In the genomic region with DNA sequence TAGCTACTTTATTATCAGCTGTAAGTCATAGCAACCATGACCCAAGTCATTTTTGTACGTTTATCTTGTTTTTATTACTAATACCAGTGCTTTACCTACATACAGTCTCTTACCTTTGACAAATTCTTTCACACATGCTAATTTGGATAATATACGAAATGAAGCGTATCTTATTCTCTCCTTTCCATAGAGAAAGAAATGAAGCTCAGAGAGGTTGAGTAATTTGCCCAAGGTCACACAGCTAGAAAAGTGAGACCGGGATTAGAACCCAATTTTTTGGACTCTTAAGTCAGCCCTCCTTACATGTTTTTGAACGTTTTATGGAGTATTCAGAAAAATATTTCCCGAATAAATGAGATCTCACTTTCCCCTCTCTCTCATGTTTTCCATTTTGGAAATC, we compare ENCODE assay signal across 23 cellular contexts. TPM values are rescaled to one million over a fixed set of nuclear protein-coding genes. Genes with fewer than 3 reads are reported as not detected.
DNase-seq lines count a peak whose midpoint lies in the region; ATAC-seq, FAIRE-seq and TF ChIP-seq lines count a peak whose summit lies in the region.
"Had no signal": no experiment of that assay in that cellular context is flagged by ENCODE, and none has a peak within 500 bp of the region (broad histone marks: within the 10 kb centered on the region; RNA-seq: fewer than 3 reads in every experiment).

No MANE protein-coding gene starts in this region.

- H3K79me1 ChIP-seq in H1 (ENCODE audit: low read depth, low read length) = no peaks in the 10 kb centered on the region

- no peak for TF ChIP-seq POLR2A in A549 (IDR thresholded peaks at IDR 0.05; ENCODE audit: low read length)
- no peak for TF ChIP-seq POLR2A in H1 (IDR thresholded peaks at IDR 0.05; ENCODE audit: control extremely low read depth in 1 of 2, low read depth in 2 of 2, low read length in 2 of 2)

- no peak overlapping the region for H3K4ac ChIP-seq in H1 (replicated peaks; ENCODE audit: insufficient read length, low read depth, low read length)

- no peak for FAIRE-seq in A549 (lab: Jason Lieb, UNC)
- no peak for FAIRE-seq in H1 (lab: Jason Lieb, UNC)
- FAIRE-seq: A204.1, D721Med, G401.6, GM12891, GM18507 had no signal

- H3K56ac ChIP-seq in H1 (replicated peaks; ENCODE audit: insufficient read length, low read depth, low read length) = no peak overlapping the region

- POLR2A ChIA-PET in A549 (lab: Yijun Ruan, JAX) = no interaction called here
- POLR2A ChIA-PET in HEK293 (lab: Yijun Ruan, JAX) = no interaction called here
- POLR2A ChIA-PET in H1 (lab: Charles Lee; ENCODE audit: partially characterized antibody) = no interaction called here

- 61% methylated on average over 6 of the region's 6 CpGs for WGBS in A549 (ENCODE audit: missing lambda C conversion rate)
- 84% methylated on average over 6 of the region's 6 CpGs; no CpG with 5 or more reads in 1 of the 2 experiments for WGBS in H1 (ENCODE audit: extremely low coverage in 1 of 2, insufficient coverage in 1 of 2, insufficient read length in 1 of 2, insufficient replicate concordance in 2 of 2, low coverage in 1 of 2, low lambda C conversion rate in 2 of 2, missing lambda C conversion rate in 1 of 2), 2 experiments

- TF ChIP-seq CTCF in A549 (IDR thresholded peaks at IDR 0.05) (no peak), HEK293 (tag by site-specific recombination; IDR thresholded peaks at IDR 0.05) (no peak), H1 (IDR thresholded peaks at IDR 0.05; ENCODE audit: control extremely low read depth in 1 of 3, insufficient read depth in 1 of 3, low read depth in 1 of 3, low read length in 3 of 3) (no peak), GM13977 (IDR thresholded peaks at IDR 0.05; ENCODE audit: extremely low read depth, insufficient read depth, missing control alignments) (no peak)

- no peak for ATAC-seq in A549
- ATAC-seq: CD8-positive, alpha-beta T cell had no signal

- H2AK5ac ChIP-seq in H1 (ENCODE audit: low read depth, low read length) = no peak overlapping the region

- H3K9me3 ChIP-seq in A549 (no peaks in the 10 kb centered on the region), HEK293 (ENCODE audit: control insufficient read depth, insufficient read depth, low read depth, low read length) (no peaks in the 10 kb centered on the region), H1 (ENCODE audit: insufficient read depth in 2 of 2, low read depth in 1 of 2, low read length in 1 of 2) (no peaks in the 10 kb centered on the region)
- H3K9me3 ChIP-seq: BLaER1 treated with 17β-estradiol and CSF1 and Interleukin-3, amounts not matched to agents 10 nM and 100 nM; Caco-2 had no signal

- no peak overlapping the region for H3K14ac ChIP-seq in H1 (ENCODE audit: insufficient read length)

- H3K23ac ChIP-seq in H1 (ENCODE audit: insufficient read length) = no peak overlapping the region

- H3K27ac ChIP-seq in A549 = no peak overlapping the region
- H3K27ac ChIP-seq in HEK293 (ENCODE audit: extremely low read depth, low read depth, low read length) = no peak overlapping the region
- no peak overlapping the region for H3K27ac ChIP-seq in H1 (ENCODE audit: low read depth, low read length)
- H3K27ac ChIP-seq: C4-2B had no signal

- H3K23me2 ChIP-seq in H1 (ENCODE audit: low read depth, low read length) = no peaks in the 10 kb centered on the region

- CTCF ChIA-PET in A549 (lab: Yijun Ruan, JAX) (interaction anchor here (0.5 to 2.9 kb wide), 4 partner anchors 9 to 290 kb away, joined by 3 to 9 read pairs (median 4); no protein-coding TSS in a partner anchor), HEK293 (lab: Yijun Ruan, JAX) (interaction anchor here (0.7 to 6.9 kb wide), 3 partner anchors 129 to 194 kb away, joined by 4 to 127 read pairs (median 5); no protein-coding TSS in a partner anchor), H1 (lab: Charles Lee; ENCODE audit: partially characterized antibody) (interaction anchor here (0.6 to 2.4 kb wide), 7 partner anchors 9 to 128 kb away, joined by 3 to 10 read pairs (median 3); no protein-coding TSS in a partner anchor)

- no peaks in the 10 kb centered on the region for H3K79me2 ChIP-seq in H1 (ENCODE audit: control insufficient read depth in 1 of 2, insufficient read depth in 2 of 2, low read length in 2 of 2)

- H2AFZ ChIP-seq in H1 (ENCODE audit: low read length) = no peak overlapping the region

- no peak overlapping the region for H3K4me3 ChIP-seq in A549
- no peak overlapping the region for H3K4me3 ChIP-seq in HEK293 (ENCODE audit: low read depth, low read length)
- H3K4me3 ChIP-seq in H1 (ENCODE audit: extremely low read depth in 1 of 4, insufficient read depth in 2 of 4, low read depth in 3 of 4, low read length in 4 of 4) = no peak overlapping the region
- H3K4me3 ChIP-seq: BLaER1 treated with 17β-estradiol and CSF1 and Interleukin-3, amounts not matched to agents 10 nM and 100 nM had no signal

- H2BK12ac ChIP-seq in H1 (ENCODE audit: low read depth, low read length) = no peak overlapping the region

- no peak overlapping the region for H4K5ac ChIP-seq in H1 (ENCODE audit: insufficient read length, low read depth, low read length)

- no peak for TF ChIP-seq RAD21 in A549 (conservative IDR thresholded peaks at IDR 0.05 in 1 of 2, IDR thresholded peaks at IDR 0.05 in 1 of 2)
- TF ChIP-seq RAD21 in H1 (IDR thresholded peaks at IDR 0.05 in 1 of 2, conservative IDR thresholded peaks at IDR 0.05 in 1 of 2; ENCODE audit: low read depth in 2 of 2, low read length in 2 of 2) = no peak

- H3K27me3 ChIP-seq in H1 (replicated peaks in 1 of 4; ENCODE audit: control insufficient read depth in 3 of 4, extremely low read depth in 1 of 4, insufficient read depth in 3 of 4, low read length in 3 of 4) = peaks cover 0 to 3% (median 0%) of the 10 kb centered on the region in 4 experiments; a peak in 1 of 7 replicates
- H3K27me3 ChIP-seq: BLaER1 treated with 17β-estradiol and CSF1 and Interleukin-3, amounts not matched to agents 10 nM and 100 nM had no signal

- no peak for TF ChIP-seq EP300 in A549 (IDR thresholded peaks at IDR 0.05)
- TF ChIP-seq EP300 in H1 (IDR thresholded peaks at IDR 0.05; ENCODE audit: borderline replicate concordance in 1 of 2, low read depth in 2 of 2, low read length in 2 of 2) = no peak

- H3K9ac ChIP-seq in H1 (replicated peaks in 1 of 4; ENCODE audit: extremely low read depth in 1 of 4, low read depth in 3 of 4, low read length in 3 of 4) = no peak overlapping the region

- no peak overlapping the region for H3K18ac ChIP-seq in H1 (ENCODE audit: extremely low read depth, low read length)

- in situ Hi-C loops in GM13977 (cut with MboI; ENCODE audit: low pct_unique_long_range_greater_than_20kb, low sequenced_read_pairs, unreplicated experiment) = no loop called here

- H3K4me2 ChIP-seq in A549 (no peak overlapping the region), H1 (ENCODE audit: insufficient read depth in 1 of 2, low read depth in 2 of 2, low read length in 2 of 2) (no peak overlapping the region)

- no peak for DNase-seq in A549 (ENCODE audit: low read depth in 1 of 2, low spot score in 1 of 2)
- no peak for DNase-seq in H1 (ENCODE audit: low read depth in 1 of 2, low spot score in 2 of 2)
- DNase-seq in GM13977 (ENCODE audit: low spot score) = no peak
- DNase-seq in activated T-cell treated with anti-CD3 and anti-CD28 coated beads for 4 hours = no peak
- DNase-seq in NAMALWA (ENCODE audit: low spot score) = no peak
- DNase-seq: 8988T; AML-193; Calu3; CD4-positive, alpha-beta T cell; CD8-positive, alpha-beta T cell; DMS79 treated with DMSO at 0.1 percent for 48 hours; GF-D8 had no signal

- H2BK120ac ChIP-seq in H1 (replicated peaks; ENCODE audit: low read depth, low read length) = no peak overlapping the region

- no peak overlapping the region for H2BK15ac ChIP-seq in H1 (ENCODE audit: low read length)

- peaks cover 10% of the 10 kb centered on the region; the same call in 2 of the 3 replicates for H3K4me1 ChIP-seq in A549
- H3K4me1 ChIP-seq in HEK293 (ENCODE audit: control insufficient read depth, insufficient read depth, low read length) = no peaks in the 10 kb centered on the region; the same call in 1 of the 2 replicates
- peaks cover 5 to 16% (median 10%) of the 10 kb centered on the region in 4 experiments; a peak in 6 of 7 replicates for H3K4me1 ChIP-seq in H1 (replicated peaks in 1 of 4; ENCODE audit: control insufficient read depth in 3 of 4, insufficient read depth in 4 of 4, low read length in 3 of 4)

- no peak overlapping the region for H4K8ac ChIP-seq in H1 (ENCODE audit: extremely low read depth, insufficient read depth, low read length)

- no peak overlapping the region for H2BK20ac ChIP-seq in H1 (ENCODE audit: low read length)

- H2BK5ac ChIP-seq in H1 (ENCODE audit: low read depth, low read length) = no peak overlapping the region

- H3K36me3 ChIP-seq in HEK293 (ENCODE audit: control insufficient read depth in 2 of 2, insufficient read depth in 1 of 2, low read length in 2 of 2) (no peaks in the 10 kb centered on the region), H1 (ENCODE audit: control insufficient read depth in 2 of 4, insufficient read depth in 4 of 4, low read length in 3 of 4) (no peaks in the 10 kb centered on the region)
- H3K36me3 ChIP-seq: BLaER1 treated with 17β-estradiol and CSF1 and Interleukin-3, amounts not matched to agents 10 nM and 100 nM had no signal

- no peaks in the 10 kb centered on the region for H4K20me1 ChIP-seq in H1 (replicated peaks in 1 of 2; ENCODE audit: control insufficient read depth in 1 of 2, insufficient read depth in 2 of 2, low read length in 2 of 2)
- H4K20me1 ChIP-seq: BLaER1 treated with 17β-estradiol and CSF1 and Interleukin-3, amounts not matched to agents 10 nM and 100 nM had no signal

- no peak overlapping the region for H4K91ac ChIP-seq in H1 (replicated peaks; ENCODE audit: insufficient read length, low read length)

TF ChIP-seq in HEK293, 187 proteins besides CTCF, POLR2A, EP300 and RAD21 (continues in another document):
- no peak for TF ChIP-seq ZNF792 (tag by site-specific recombination; IDR thresholded peaks at IDR 0.05)
- no peak for TF ChIP-seq ZNF701 (tag by site-specific recombination; IDR thresholded peaks at IDR 0.05)

TF ChIP-seq in H1, 55 proteins besides CTCF, POLR2A, EP300 and RAD21 (continues in another document):
- TF ChIP-seq KDM1A (IDR thresholded peaks at IDR 0.05; ENCODE audit: borderline replicate concordance, low read length) = peak; percentile 86

RNA-seq across cellular contexts. Expression of a gene that starts 52.6 kb away (rescaled TPM):
- polyA plus RNA-seq in A549 (2011; rRNA removed) (not detected in 2 replicates), A549 (2017; fragmentation: RNase III; extraction: RNeasy Plus Mini Kit Qiagen cat#74134 plus additional on column Dnase treatment) (not detected in 3 replicates), H1 (2011; rRNA removed) (1.2 and 1.4 TPM in 2 replicates)
- polyA plus RNA-seq in A549 (2012; cell fraction: cytosol; rRNA removed) = 0.01 TPM in 1 of 2 replicates, not detected in the other
- polyA plus RNA-seq in A549 (2012; cell fraction: nucleus; rRNA removed) = 0.04 and 0.12 TPM in 2 replicates
- polyA minus RNA-seq in A549 (2011; rRNA and poly(A)+ RNA removed) = not detected in 2 replicates
- total RNA-seq in H1 (2021; fragmentation: NEBNext Ultra II Directional; extraction: Animal tissue kit (Norgen Biotek cat#: 25700)) = 0.65 and 0.73 TPM in 2 replicates
- polyA plus RNA-seq in H1 (2011; cell fraction: cytosol; rRNA removed) = 0.81 TPM
- polyA plus RNA-seq in H1 (2011; cell fraction: nucleus; rRNA removed) = 2.1 TPM
- 0.50 to 0.98 TPM (median 0.89 TPM) in 4 replicates for polyA plus RNA-seq in H1 (2012, experiment 1 of 2)
- polyA plus RNA-seq in H1 (2012, experiment 2 of 2) = 0.20 TPM
- 0.26 TPM for polyA plus RNA-seq in H1 (2013, experiment 1 of 2)
- polyA plus RNA-seq in H1 (2013, experiment 2 of 2) = 0.46 TPM
- polyA minus RNA-seq in H1 (2011; rRNA and poly(A)+ RNA removed) = not detected in 2 replicates
- 0.51 TPM for polyA minus RNA-seq in H1 (2011; cell fraction: cytosol; rRNA and poly(A)+ RNA removed)
- 0.80 TPM for polyA minus RNA-seq in H1 (2011; cell fraction: nucleus; rRNA and poly(A)+ RNA removed)
- total RNA-seq: B cell; Caco-2; Calu3; CD4-positive, alpha-beta T cell; CD8-positive, alpha-beta T cell had no signal
- polyA plus RNA-seq: BJ had no signal
